In the genomic region with DNA sequence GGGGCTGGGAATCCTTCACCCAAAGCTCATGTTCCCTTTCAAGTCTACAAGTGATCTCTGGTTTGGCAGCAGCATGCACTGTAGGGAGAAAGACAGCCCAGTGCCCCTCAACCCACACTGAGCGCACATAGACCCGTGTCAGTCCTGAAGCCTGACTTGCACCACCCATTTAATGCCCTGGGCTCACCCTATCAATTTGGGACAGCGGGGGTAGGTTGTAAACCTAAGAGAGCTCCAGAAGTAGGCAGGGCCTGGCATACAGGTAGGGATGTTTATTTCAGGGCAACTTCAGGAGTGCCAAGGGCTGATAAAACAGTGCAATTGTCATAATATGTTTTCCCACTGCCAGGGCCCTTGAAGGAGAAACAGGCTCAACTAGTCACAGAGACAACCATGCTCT, we compare ENCODE assay signal across 21 cellular contexts. TPM values are rescaled to one million over a fixed set of nuclear protein-coding genes. Genes with fewer than 3 reads are reported as not detected.
A peak's percentile ranks its signal among the peaks of the same experiment; 100 is the strongest.
DNase-seq lines count a peak whose midpoint lies in the region; ATAC-seq and TF ChIP-seq lines count a peak whose summit lies in the region.
"Had no signal": no experiment of that assay in that cellular context is flagged by ENCODE, and none has a peak within 500 bp of the region (broad histone marks: within the 10 kb centered on the region; RNA-seq: fewer than 3 reads in every experiment).

No MANE protein-coding gene starts in this region.

- H3K4me1 Mint-ChIP-seq in CD14-positive monocyte = peaks cover 45% of the 10 kb centered on the region
- H3K4me1 Mint-ChIP-seq in CD8-positive, alpha-beta T cell (ENCODE audit: low read depth) = peaks cover 89% of the 10 kb centered on the region
- peaks cover 85% of the 10 kb centered on the region for H3K4me1 Mint-ChIP-seq in activated naive CD8-positive, alpha-beta T cell (ENCODE audit: low read depth)
- H3K4me1 Mint-ChIP-seq in natural killer cell treated with Interleukin-12 subunit alpha and Interleukin-12 subunit beta and Interleukin-15 and Interleukin-18, amount 100 ng/mL, for 72 hours (ENCODE audit: low read depth in 2 of 2) = peaks cover 44 to 56% of the 10 kb centered on the region in 2 donors

- peaks cover 2 to 11% (median 6%) of the 10 kb centered on the region in 3 donors for H3K27me3 Mint-ChIP-seq in CD14-positive monocyte (ENCODE audit: low read depth in 3 of 3)
- no peaks in the 10 kb centered on the region for H3K27me3 Mint-ChIP-seq in CD8-positive, alpha-beta T cell (ENCODE audit: low read depth)
- H3K27me3 Mint-ChIP-seq in activated naive CD8-positive, alpha-beta T cell = no peaks in the 10 kb centered on the region
- no peaks in the 10 kb centered on the region for H3K27me3 Mint-ChIP-seq in natural killer cell treated with Interleukin-12 subunit alpha and Interleukin-12 subunit beta and Interleukin-15 and Interleukin-18, amount 100 ng/mL, for 72 hours

- no peaks in the 10 kb centered on the region for H3K9me3 ChIP-seq in CD8-positive, alpha-beta T cell (ENCODE audit: low read length)
- no peaks in the 10 kb centered on the region for H3K9me3 ChIP-seq in heart right ventricle
- H3K9me3 ChIP-seq: gastrocnemius medialis, ovary, sigmoid colon, suprapubic skin had no signal

- CTCF ChIA-PET in CD8-positive, alpha-beta T cell (lab: Charles Lee) = interaction anchor here (1.2 to 3.8 kb wide), 7 partner anchors 9 to 63 kb away, joined by 3 to 29 read pairs (median 5); partner anchors contain the start of gene ZNF862

- H3K27me3 ChIP-seq in CD8-positive, alpha-beta T cell (ENCODE audit: insufficient read depth, low read length) = no peaks in the 10 kb centered on the region
- H3K27me3 ChIP-seq in heart right ventricle = no peaks in the 10 kb centered on the region
- H3K27me3 ChIP-seq: brain microvascular endothelial cell, gastrocnemius medialis, ovary, sigmoid colon, suprapubic skin had no signal

- intact Hi-C loops in CD14-positive monocyte (cut with micrococcal nuclease) = loop anchor here in 1 of 2 donors (5.0 kb wide), 1 partner anchor 33 kb away; the partner anchor contains the start of gene ZNF862
- intact Hi-C loops in CD8-positive, alpha-beta T cell (cut with DNase I, micrococcal nuclease) = loop anchor here (2.0 to 5.0 kb wide), 2 partner anchors 15 to 1472 kb away; partner anchors contain the start of gene NUB1 (in 1 of the 2)
- intact Hi-C loops in heart right ventricle (cut with DNase I) = loop anchor here in 1 of 10 donors (5.0 kb wide), 1 partner anchor 33 kb away; the partner anchor contains the start of gene ZNF862

- peak; percentile 0 for ATAC-seq in CD8-positive, alpha-beta T cell
- no peak for ATAC-seq in natural killer cell treated with Interleukin-12 subunit alpha and Interleukin-12 subunit beta and Interleukin-15 and Interleukin-18, amount 100 ng/mL, for 72 hours
- no peak for ATAC-seq in GM19455 (IDR thresholded peaks at IDR 0.05; ENCODE audit: unreplicated experiment)
- ATAC-seq in heart right ventricle = no peak
- ATAC-seq: gastrocnemius medialis, K562, left colon had no signal

- peak overlapping the region; percentile 6 for H3K4me3 ChIP-seq in CD8-positive, alpha-beta T cell (ENCODE audit: low read depth, low read length)
- no peak overlapping the region for H3K4me3 ChIP-seq in heart right ventricle
- H3K4me3 ChIP-seq: gastrocnemius medialis, K562, ovary, sigmoid colon, suprapubic skin had no signal

- peak overlapping the region in 1 of 7 donors; percentile 66 for H3K27ac Mint-ChIP-seq in CD14-positive monocyte
- peak overlapping the region; percentile 98 for H3K27ac Mint-ChIP-seq in CD8-positive, alpha-beta T cell
- H3K27ac Mint-ChIP-seq in activated naive CD8-positive, alpha-beta T cell = peak overlapping the region; percentile 97
- H3K27ac Mint-ChIP-seq in natural killer cell treated with Interleukin-12 subunit alpha and Interleukin-12 subunit beta and Interleukin-15 and Interleukin-18, amount 100 ng/mL, for 72 hours = peak overlapping the region; percentile 41 to 50

- POLR2A ChIA-PET in CD8-positive, alpha-beta T cell (lab: Charles Lee) = interaction anchor here (0.5 to 4.1 kb wide), 9 partner anchors 12 to 817 kb away, joined by 3 to 51 read pairs (median 5); partner anchors contain the start of genes REPIN1 and ZNF862

- no peaks in the 10 kb centered on the region for H3K36me3 Mint-ChIP-seq in CD14-positive monocyte
- peaks cover 8% of the 10 kb centered on the region for H3K36me3 Mint-ChIP-seq in CD8-positive, alpha-beta T cell
- no peaks in the 10 kb centered on the region for H3K36me3 Mint-ChIP-seq in activated naive CD8-positive, alpha-beta T cell
- no peaks in the 10 kb centered on the region for H3K36me3 Mint-ChIP-seq in natural killer cell treated with Interleukin-12 subunit alpha and Interleukin-12 subunit beta and Interleukin-15 and Interleukin-18, amount 100 ng/mL, for 72 hours

- 89 to 92% methylated on average over 3 of the region's 3 CpGs for WGBS in heart right ventricle, 2 donors

- H3K27ac ChIP-seq in CD8-positive, alpha-beta T cell (ENCODE audit: low read depth, low read length) = no peak overlapping the region
- no peak overlapping the region for H3K27ac ChIP-seq in heart right ventricle
- H3K27ac ChIP-seq: brain microvascular endothelial cell, gastrocnemius medialis, ovary, sigmoid colon, suprapubic skin had no signal

- DNase-seq in CD14-positive monocyte (ENCODE audit: low spot score) (peak; percentile 33), AML-193 (lab: John Stamatoyannopoulos, UW) (no peak), heart right ventricle (no peak)
- DNase-seq in CD8-positive, alpha-beta T cell = no peak
- DNase-seq in natural killer cell treated with Interleukin-12 subunit alpha and Interleukin-12 subunit beta and Interleukin-15 and Interleukin-18, amount 100 ng/mL, for 72 hours (ENCODE audit: low spot score) = no peak
- DNase-seq: brain microvascular endothelial cell, C1 segment of cervical spinal cord, DMS79 treated with DMSO at 0.1 percent for 48 hours, gastrocnemius medialis, H7, left colon, NCI-H1048, NCI-H2107, NCI-H526, ovary, sigmoid colon, T1000 had no signal

- no peaks in the 10 kb centered on the region for H3K9me3 Mint-ChIP-seq in CD14-positive monocyte
- no peaks in the 10 kb centered on the region for H3K9me3 Mint-ChIP-seq in CD8-positive, alpha-beta T cell
- H3K9me3 Mint-ChIP-seq in activated naive CD8-positive, alpha-beta T cell (ENCODE audit: low read depth) = no peaks in the 10 kb centered on the region
- H3K9me3 Mint-ChIP-seq in natural killer cell treated with Interleukin-12 subunit alpha and Interleukin-12 subunit beta and Interleukin-15 and Interleukin-18, amount 100 ng/mL, for 72 hours = no peaks in the 10 kb centered on the region

- H3K36me3 ChIP-seq in CD8-positive, alpha-beta T cell (ENCODE audit: insufficient read depth, low read length) = no peaks in the 10 kb centered on the region
- H3K36me3 ChIP-seq in heart right ventricle = peaks cover 0 to 21% (median 0%) of the 10 kb centered on the region in 9 donors
- H3K36me3 ChIP-seq: brain microvascular endothelial cell, gastrocnemius medialis, ovary had no signal

- H3K4me1 ChIP-seq in CD8-positive, alpha-beta T cell (ENCODE audit: insufficient read depth, low read length) = peaks cover 87% of the 10 kb centered on the region
- H3K4me1 ChIP-seq in heart right ventricle = peaks cover 11 to 86% (median 37%) of the 10 kb centered on the region in 9 donors

- no peak for TF ChIP-seq CTCF in CD14-positive monocyte (IDR thresholded peaks at IDR 0.05)
- TF ChIP-seq CTCF in CD8-positive, alpha-beta T cell (IDR thresholded peaks at IDR 0.05) = no peak
- TF ChIP-seq CTCF in heart right ventricle (IDR thresholded peaks at IDR 0.05) = no peak

- no peak overlapping the region for H3K4me3 Mint-ChIP-seq in CD14-positive monocyte
- H3K4me3 Mint-ChIP-seq in CD8-positive, alpha-beta T cell = peak overlapping the region; percentile 72
- H3K4me3 Mint-ChIP-seq in activated naive CD8-positive, alpha-beta T cell = peak overlapping the region; percentile 81
- peak overlapping the region; percentile 63 for H3K4me3 Mint-ChIP-seq in natural killer cell treated with Interleukin-12 subunit alpha and Interleukin-12 subunit beta and Interleukin-15 and Interleukin-18, amount 100 ng/mL, for 72 hours

RNA-seq across cellular contexts. Expression of gene ATP6V0E2, which starts 3.5 kb away (rescaled TPM):
- polyA plus RNA-seq in CD14-positive monocyte = 10 to 100 TPM in 1 of 2 donors, 1 to 10 TPM in 1; 8.2 to 13.3 TPM
- total RNA-seq in CD8-positive, alpha-beta T cell = 10 to 100 TPM; 32.9 to 33.5 TPM
- 10 to 100 TPM; 32.6 to 64.3 TPM for total RNA-seq in natural killer cell treated with Interleukin-12 subunit alpha and Interleukin-12 subunit beta and Interleukin-15 and Interleukin-18, amount 100 ng/mL, for 72 hours
- total RNA-seq in heart right ventricle = 100 to 1,000 TPM in 5 of 10 donors, 10 to 100 TPM in 5; 69.2 to 119 (median 96.7) TPM
- 10 to 100 TPM; 27.5 to 46.5 TPM for polyA plus RNA-seq in heart right ventricle

RNA-seq across cellular contexts. Expression of gene ZNF862, which starts 32.1 kb away (rescaled TPM):
- 1 to 10 TPM; 1.3 to 2.7 TPM for polyA plus RNA-seq in CD14-positive monocyte
- total RNA-seq in CD8-positive, alpha-beta T cell = 10 to 100 TPM; 18.8 TPM
- 10 to 100 TPM; 18.8 to 19.1 TPM for total RNA-seq in natural killer cell treated with Interleukin-12 subunit alpha and Interleukin-12 subunit beta and Interleukin-15 and Interleukin-18, amount 100 ng/mL, for 72 hours
- 10 to 100 TPM in 6 of 10 donors, 1 to 10 TPM in 4; 7.4 to 13.3 (median 10.5) TPM for total RNA-seq in heart right ventricle
- 1 to 10 TPM; 3.9 to 9.6 TPM for polyA plus RNA-seq in heart right ventricle

Comparison
In these comparisons a context has a peak if more than half of its experiments do, and no peak if none do; other contexts are left out.
1. H3K4me3 Mint-ChIP-seq: peak in CD8-positive, alpha-beta T cell (single experiment), activated naive CD8-positive, alpha-beta T cell (single experiment) and natural killer cell treated with Interleukin-12 subunit alpha and Interleukin-12 subunit beta and Interleukin-15 and Interleukin-18, amount 100 ng/mL, for 72 hours (single experiment); none in CD14-positive monocyte (0 of 2).